Comparison of ENCODE assay signal across 8 cellular contexts in the genomic region with DNA sequence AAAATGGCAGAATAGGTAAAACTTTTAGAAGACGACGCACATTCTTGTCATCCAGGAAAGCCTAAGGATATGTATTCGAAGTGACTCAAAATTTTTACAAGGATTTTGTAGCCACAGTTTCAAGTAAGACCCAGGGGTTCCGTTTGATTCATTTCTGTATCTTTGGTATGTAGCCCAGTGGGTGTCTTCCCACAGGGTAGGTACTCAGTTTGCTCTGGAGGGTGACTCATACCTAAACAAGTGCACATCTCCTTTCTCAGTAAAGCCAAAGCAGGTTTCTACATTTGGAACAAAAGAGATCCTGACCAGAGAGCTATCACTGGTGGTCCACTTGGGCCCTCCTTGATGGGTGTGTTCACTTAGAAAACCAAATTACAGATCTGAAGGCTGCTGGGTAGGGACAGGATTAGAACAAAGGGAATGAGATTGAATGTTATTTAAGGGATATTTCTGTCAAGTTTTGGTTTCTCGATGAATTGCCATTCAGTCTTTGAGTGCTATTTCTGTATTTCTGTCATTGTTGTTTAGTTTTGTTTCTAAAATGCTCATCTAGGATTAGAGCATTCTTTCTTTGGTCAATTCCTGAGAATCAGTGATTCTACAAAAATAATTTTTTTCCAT. TPM values are rescaled to one million over a fixed set of nuclear protein-coding genes. Genes with fewer than 3 reads are reported as not detected.
A peak's percentile ranks its signal among the peaks of the same experiment; 100 is the strongest.
DNase-seq lines count a peak whose midpoint lies in the region; ATAC-seq and TF ChIP-seq lines count a peak whose summit lies in the region.

No MANE protein-coding gene starts in this region.

- peak; percentile 95 for ATAC-seq in GM21723 (IDR thresholded peaks at IDR 0.05; ENCODE audit: unreplicated experiment)
- no peak for ATAC-seq in thoracic aorta (ENCODE audit: insufficient number of reproducible peaks, low FRiP score, low read depth)

- H3K27me3 ChIP-seq in KMS-11 (ENCODE audit: insufficient read depth, low read depth): no peaks in the 10 kb centered on the region
- H3K27me3 ChIP-seq in thoracic aorta (replicated peaks; ENCODE audit: insufficient read depth): no peaks in the 10 kb centered on the region

- no peaks in the 10 kb centered on the region for H4K20me1 ChIP-seq in KMS-11 (ENCODE audit: insufficient read depth)

- H3K27ac ChIP-seq in KMS-11 (peak overlapping the region; percentile 28; the same call in 1 of the 2 replicates), thoracic aorta (peak overlapping the region; percentile 94 to 95)

- DNase-seq in GM04504 (ENCODE audit: low read depth): peak; percentile 26
- peak; percentile 39 for DNase-seq in fibroblast of peridontal ligament (ENCODE audit: extremely low read depth)
- DNase-seq in thoracic aorta (ENCODE audit: low spot score): no peak
- DNase-seq in NCI-H1105 (lab: John Stamatoyannopoulos, UW): no peak
- DNase-seq in posterior vena cava (ENCODE audit: low spot score): no peak
- DNase-seq in middle frontal gyrus (ENCODE audit: extremely low spot score, low spot score): no peak

- H3K4me2 ChIP-seq in KMS-11: peak overlapping the region; percentile 66

- no peaks in the 10 kb centered on the region for H3K36me3 ChIP-seq in KMS-11 (ENCODE audit: insufficient read depth)
- no peaks in the 10 kb centered on the region for H3K36me3 ChIP-seq in thoracic aorta

- H3K9ac ChIP-seq in KMS-11: no peak overlapping the region

- H2AFZ ChIP-seq in KMS-11 (ENCODE audit: low read depth): no peak overlapping the region

- TF ChIP-seq CTCF in KMS-11 (conservative IDR thresholded peaks at IDR 0.05; ENCODE audit: low read depth, low read length) (no peak), thoracic aorta (IDR thresholded peaks at IDR 0.05) (no peak)

- peaks cover 27% of the 10 kb centered on the region for H3K4me1 ChIP-seq in KMS-11 (ENCODE audit: low read depth, poor library complexity, severe bottlenecking)
- peaks cover 20 to 71% of the 10 kb centered on the region in 2 donors for H3K4me1 ChIP-seq in thoracic aorta (ENCODE audit: control insufficient read depth in 1 of 2, low read depth in 2 of 2)

- H3K9me3 ChIP-seq in thoracic aorta: no peaks in the 10 kb centered on the region

- intact Hi-C loops in posterior vena cava (cut with DNase I): no loop called here

- H3K79me2 ChIP-seq in KMS-11 (ENCODE audit: insufficient read depth, low read depth): no peaks in the 10 kb centered on the region

- no peak overlapping the region for H3K4me3 ChIP-seq in KMS-11 (IDR thresholded peaks at IDR 0.05; ENCODE audit: insufficient read depth, low read depth, low read length)
- no peak overlapping the region for H3K4me3 ChIP-seq in thoracic aorta

RNA-seq across cellular contexts. Expression of gene PLS3, which starts 56.1 kb away (rescaled TPM):
- total RNA-seq in thoracic aorta (100 to 1,000 TPM; 466 to 474 TPM), posterior vena cava (100 to 1,000 TPM; 172 to 332 TPM)

Comparison
In these comparisons a context has a peak if more than half of its experiments do, and no peak if none do; other contexts are left out.
1. DNase-seq: peak in GM04504 (single experiment) and fibroblast of peridontal ligament (single experiment); none in thoracic aorta (single experiment), NCI-H1105 (single experiment), posterior vena cava (single experiment) and middle frontal gyrus (single experiment).